Comparison of ENCODE assay signal across 8 cellular contexts in genomic region chr11:71420455-71421241, GRCh38. TPM values are rescaled to one million over a fixed set of nuclear protein-coding genes. Genes with fewer than 3 reads are reported as not detected.
DNase-seq lines count a peak whose midpoint lies in the region; ATAC-seq, FAIRE-seq and TF ChIP-seq lines count a peak whose summit lies in the region.

No MANE protein-coding gene starts in this region.

- H3K36me3 ChIP-seq in GM12878 (ENCODE audit: control insufficient read depth in 2 of 2, insufficient read depth in 2 of 2, low read length in 1 of 2) (no peaks in the 10 kb centered on the region), keratinocyte (ENCODE audit: control insufficient read depth in 2 of 2, extremely low read depth in 1 of 2, insufficient read depth in 2 of 2, low read length in 2 of 2) (no peaks in the 10 kb centered on the region)
- no peaks in the 10 kb centered on the region for H3K36me3 ChIP-seq in CD8-positive, alpha-beta memory T cell (ENCODE audit: insufficient read depth, low read length)

- peak; percentile 71 for ATAC-seq in GM12878
- ATAC-seq in GM21825 (IDR thresholded peaks at IDR 0.05; ENCODE audit: unreplicated experiment): no peak

- no peak for TF ChIP-seq EP300 in GM12878 (IDR thresholded peaks at IDR 0.05; ENCODE audit: borderline replicate concordance in 1 of 2, control insufficient read depth in 1 of 2, low read depth in 2 of 2, low read length in 2 of 2)

- no peak overlapping the region for H3K9ac ChIP-seq in GM12878 (ENCODE audit: control insufficient read depth, insufficient read depth, low read length)
- H3K9ac ChIP-seq in keratinocyte (ENCODE audit: control insufficient read depth, extremely low read depth, insufficient read depth, low read length): no peak overlapping the region

- dilution Hi-C loops in keratinocyte (cut with MboI; ENCODE audit: extremely low pct_ligation_motif_present, low sequenced_read_pairs): no loop called here

- no peak overlapping the region for H2AFZ ChIP-seq in GM12878 (ENCODE audit: control insufficient read depth, low read depth, low read length)
- no peak overlapping the region for H2AFZ ChIP-seq in keratinocyte (ENCODE audit: control insufficient read depth, low read length)

- FAIRE-seq in GM12878 (lab: Jason Lieb, UNC) (peak; percentile 84), keratinocyte (lab: Jason Lieb, UNC) (peak; percentile 51)

- H3K27me3 ChIP-seq in GM12878 (replicated peaks in 1 of 2; ENCODE audit: control insufficient read depth in 2 of 2, insufficient read depth in 2 of 2, low read length in 1 of 2) (no peaks in the 10 kb centered on the region), keratinocyte (ENCODE audit: control insufficient read depth, extremely low read depth, insufficient read depth, low read length) (peaks cover 5% of the 10 kb centered on the region)
- H3K27me3 ChIP-seq in CD8-positive, alpha-beta memory T cell (ENCODE audit: insufficient read depth, low read length, poor library complexity, severe bottlenecking): no peaks in the 10 kb centered on the region

- in situ Hi-C loops in GM12878 (cut with MboI): no loop called here

- peaks cover 0 to 2% (median 0%) of the 10 kb centered on the region in 3 donors for H3K36me3 Mint-ChIP-seq in CD8-positive, alpha-beta memory T cell

- SMC1A ChIA-PET in GM12878 (lab: Charles Lee; ENCODE audit: uncharacterized antibody, unreplicated experiment): interaction anchor here (0.7 to 4.0 kb wide), 6 partner anchors 48 to 605 kb away, joined by 3 to 39 read pairs (median 3); no protein-coding TSS in a partner anchor

- no TSS peak for BruUV-seq in GM12878 (replicated peaks; lab: Mats Ljungman, UMichigan)

- H3K27me3 Mint-ChIP-seq in CD8-positive, alpha-beta memory T cell: peaks cover 8 to 18% of the 10 kb centered on the region in 2 donors

- TF ChIP-seq POLR2A in GM12878 (IDR thresholded peaks at IDR 0.05; ENCODE audit: low read depth, low read length): no peak

- H3K4me2 ChIP-seq in GM12878 (ENCODE audit: control insufficient read depth, insufficient read depth) (peak overlapping the region; percentile 35; the same call in 1 of the 2 replicates), keratinocyte (ENCODE audit: control insufficient read depth, extremely low read depth, insufficient read depth, low read depth, low read length) (no peak overlapping the region)

- no peaks in the 10 kb centered on the region for H3K4me1 Mint-ChIP-seq in CD8-positive, alpha-beta memory T cell

- H3K4me3 Mint-ChIP-seq in CD8-positive, alpha-beta memory T cell: no peak overlapping the region

- H4K20me1 ChIP-seq in GM12878 (ENCODE audit: control insufficient read depth, insufficient read depth) (no peaks in the 10 kb centered on the region), keratinocyte (ENCODE audit: control insufficient read depth, extremely low read depth, insufficient read depth, low read length) (peaks cover 2% of the 10 kb centered on the region)

- intact Hi-C loops in GM12878 (cut with micrococcal nuclease; ENCODE audit: unreplicated experiment): loop anchor here (1.0 to 10.0 kb wide), 3 partner anchors 47 to 605 kb away; partner anchors contain the start of gene KRTAP5-10

- H3K9me3 ChIP-seq in GM12878 (replicated peaks; ENCODE audit: control insufficient read depth, insufficient read depth, low read length) (no peaks in the 10 kb centered on the region), keratinocyte (ENCODE audit: control insufficient read depth, low read depth, low read length) (no peaks in the 10 kb centered on the region)
- H3K9me3 ChIP-seq in CD8-positive, alpha-beta memory T cell (ENCODE audit: low read length): no peaks in the 10 kb centered on the region

- H3K9me3 Mint-ChIP-seq in CD8-positive, alpha-beta memory T cell: no peaks in the 10 kb centered on the region

- CTCF ChIA-PET in GM12878 (lab: Yijun Ruan, JAX): interaction anchor here (0.7 to 4.0 kb wide), 15 partner anchors 9 to 605 kb away, joined by 3 to 61 read pairs (median 4); partner anchors contain the start of gene DHCR7
- CTCF ChIA-PET in CD8-positive, alpha-beta memory T cell (lab: Charles Lee): no interaction called here

- POLR2A ChIA-PET in GM12878 (lab: Charles Lee): no interaction called here
- POLR2A ChIA-PET in CD8-positive, alpha-beta memory T cell (lab: Charles Lee): no interaction called here

- DNase-seq in AG10803 (ENCODE audit: low read depth) (peak; percentile 42), NCI-H2081 treated with DMSO at 0.1 percent for 48 hours (lab: John Stamatoyannopoulos, UW) (peak; percentile 5), GM12878 (ENCODE audit: low read depth, low spot score) (peak; percentile 25), keratinocyte (ENCODE audit: low read depth, low spot score) (no peak)
- DNase-seq in activated CD8-positive, alpha-beta memory T cell treated with anti-CD3 and anti-CD28 coated beads, Interleukin-2, amount 50 U/mL, for 4 hours: no peak
- DNase-seq in CD8-positive, alpha-beta memory T cell: no peak

- no peak overlapping the region for H3K27ac Mint-ChIP-seq in CD8-positive, alpha-beta memory T cell

- 47% methylated on average over 16 of the region's 16 CpGs for WGBS in GM12878 (ENCODE audit: insufficient coverage, insufficient replicate concordance, low lambda C conversion rate, missing lambda C conversion rate)

- peaks cover 3% of the 10 kb centered on the region for H3K9me1 ChIP-seq in keratinocyte (ENCODE audit: control insufficient read depth, extremely low read depth, insufficient read depth, low read length)

- no peak overlapping the region for H3K27ac ChIP-seq in GM12878 (ENCODE audit: control insufficient read depth, insufficient read depth)
- H3K27ac ChIP-seq in keratinocyte (ENCODE audit: control insufficient read depth, insufficient read depth, low read length): no peak overlapping the region
- H3K27ac ChIP-seq in CD8-positive, alpha-beta memory T cell (ENCODE audit: low read depth, low read length): no peak overlapping the region

- RAD21 ChIA-PET in GM12878 (lab: Charles Lee; ENCODE audit: unreplicated experiment): interaction anchor here (0.6 to 2.5 kb wide), 5 partner anchors 32 to 607 kb away, joined by 3 to 14 read pairs (median 4); partner anchors contain the start of gene NADSYN1

- peak; percentile 76 for TF ChIP-seq RAD21 in GM12878 (IDR thresholded peaks at IDR 0.05; ENCODE audit: insufficient read depth, low read depth, low read length)

- H3K79me2 ChIP-seq in GM12878 (ENCODE audit: control insufficient read depth, insufficient read depth, low read length) (no peaks in the 10 kb centered on the region), keratinocyte (ENCODE audit: control insufficient read depth, insufficient read depth, low read length) (no peaks in the 10 kb centered on the region)

- TF ChIP-seq CTCF in AG10803 (conservative IDR thresholded peaks at IDR 0.05; ENCODE audit: low read length) (peak; percentile 66), GM12873 (IDR thresholded peaks at IDR 0.05; ENCODE audit: insufficient read depth, low read depth, low read length, missing control alignments) (peak; percentile 93), GM12878 (IDR thresholded peaks at IDR 0.05 in 2 of 3, conservative IDR thresholded peaks at IDR 0.05 in 1 of 3; ENCODE audit: control insufficient read depth in 2 of 3, extremely low read depth in 1 of 3, insufficient read depth in 1 of 3, low read depth in 3 of 3, low read length in 3 of 3) (peak; percentile 76 to 84 (median 83)), keratinocyte (optimal IDR thresholded peaks at IDR 0.05 in 1 of 3, IDR thresholded peaks at IDR 0.05 in 1 of 3, conservative IDR thresholded peaks at IDR 0.05 in 1 of 3; ENCODE audit: extremely low read depth in 1 of 3, insufficient read depth in 2 of 3, low read length in 3 of 3) (peak; percentile 80 to 87 (median 82))

- H3K4me3 ChIP-seq in AG10803 (ENCODE audit: low read length) (no peak overlapping the region), GM12878 (no peak overlapping the region), keratinocyte (ENCODE audit: control insufficient read depth in 2 of 3, extremely low read depth in 1 of 3, insufficient read depth in 2 of 3, low read depth in 1 of 3, low read length in 3 of 3) (no peak overlapping the region)
- no peak overlapping the region for H3K4me3 ChIP-seq in CD8-positive, alpha-beta memory T cell (ENCODE audit: low read length)

- H3K4me1 ChIP-seq in GM12878 (ENCODE audit: control insufficient read depth, insufficient read depth, low read length) (peaks cover 42% of the 10 kb centered on the region), keratinocyte (ENCODE audit: control insufficient read depth, extremely low read depth, insufficient read depth, low read length) (peaks cover 4% of the 10 kb centered on the region)
- H3K4me1 ChIP-seq in CD8-positive, alpha-beta memory T cell (ENCODE audit: insufficient read depth, low read length): no peaks in the 10 kb centered on the region

RNA-seq across cellular contexts. Expression of gene DHCR7, which starts 27.5 kb away (rescaled TPM):
- total RNA-seq in GM12878 (2013; cell fraction: nucleolus; rRNA removed): 48.9 and 54.3 TPM in 2 replicates
- total RNA-seq in GM12878 (2014; rRNA removed) (86.7 and 92.6 TPM in 2 replicates), GM12878 (2014; rRNA removed; fragmentation: Illumina TruSeq; extraction: Trizol) (30.7 and 31.2 TPM in 2 replicates), GM12878 (2021) (115 and 126 TPM in 2 replicates)
- polyA plus RNA-seq in GM12878 (2011; ENCODE audit: low read depth): 47.8 TPM
- polyA plus RNA-seq in GM12878 (2011; rRNA removed) (36.1 and 106 TPM in 2 replicates), GM12878 (2014; fragmentation: Illumina TruSeq; extraction: Trizol) (54.0 and 92.0 TPM in 2 replicates), GM12878 (2014; fragmentation: Nextera tagmentation; extraction: Ambion mirVana) (10 to 100 TPM in 1 of 2 experiments, 1 to 10 TPM in 1; 4.2 to 13.8 TPM), GM12878 (2014; rRNA removed) (67.8 and 79.5 TPM in 2 replicates), GM12878 (2016; fragmentation: Nextera tagmentation; extraction: Ambion mirVana) (10 to 100 TPM; 46.1 to 47.8 TPM), keratinocyte (128 to 157 TPM (median 143 TPM) in 3 replicates)
- 89.5 and 113 TPM in 2 replicates for polyA plus RNA-seq in GM12878 (2011; cell fraction: cytosol; rRNA removed)
- polyA plus RNA-seq in GM12878 (2011; cell fraction: nucleus; rRNA removed): 78.6 and 90.6 TPM in 2 replicates
- 84.3 and 96.6 TPM in 2 replicates for polyA plus RNA-seq in GM12878 (2012)
- polyA minus RNA-seq in GM12878 (2011; rRNA and poly(A)+ RNA removed): 90.8 and 101 TPM in 2 replicates
- polyA minus RNA-seq in GM12878 (2011; cell fraction: cytosol; rRNA and poly(A)+ RNA removed): 66.6 and 73.7 TPM in 2 replicates
- 26.7 and 44.7 TPM in 2 replicates for polyA minus RNA-seq in GM12878 (2011; cell fraction: nucleus; rRNA and poly(A)+ RNA removed)
- 28.1 TPM for polyA plus RNA-seq in keratinocyte (2011; ENCODE audit: low read depth)
- 73.9 and 86.2 TPM in 2 replicates for polyA plus RNA-seq in keratinocyte (2011; cell fraction: cytosol; rRNA removed)
- polyA plus RNA-seq in keratinocyte (2011; cell fraction: nucleus; rRNA removed): 170 and 178 TPM in 2 replicates
- polyA plus RNA-seq in keratinocyte (2012; ENCODE audit: low replicate concordance): 68.2 and 194 TPM in 2 replicates
- 153 to 420 TPM (median 173 TPM) in 3 replicates for polyA minus RNA-seq in keratinocyte
- 193 TPM for polyA minus RNA-seq in keratinocyte (2011; cell fraction: cytosol; rRNA and poly(A)+ RNA removed)
- 247 and 301 TPM in 2 replicates for polyA minus RNA-seq in keratinocyte (2011; cell fraction: nucleus; rRNA and poly(A)+ RNA removed)
- 10 to 100 TPM; 41.5 to 42.8 TPM for total RNA-seq in CD8-positive, alpha-beta memory T cell
- 19.6 TPM for polyA plus RNA-seq in CD8-positive, alpha-beta memory T cell

RNA-seq across cellular contexts. Expression of gene NADSYN1, which starts 32.4 kb away (rescaled TPM):
- total RNA-seq in GM12878 (2013; cell fraction: nucleolus; rRNA removed): 486 and 543 TPM in 2 replicates
- total RNA-seq in GM12878 (2014; rRNA removed) (83.2 and 89.2 TPM in 2 replicates), GM12878 (2014; rRNA removed; fragmentation: Illumina TruSeq; extraction: Trizol) (57.4 and 57.5 TPM in 2 replicates), GM12878 (2021) (83.1 and 90.2 TPM in 2 replicates)
- polyA plus RNA-seq in GM12878 (2011; ENCODE audit: low read depth): 55.1 TPM
- polyA plus RNA-seq in GM12878 (2011; rRNA removed) (62.0 and 75.2 TPM in 2 replicates), GM12878 (2014; fragmentation: Illumina TruSeq; extraction: Trizol) (51.4 and 57.4 TPM in 2 replicates), GM12878 (2014; fragmentation: Nextera tagmentation; extraction: Ambion mirVana) (10 to 100 TPM; 12.2 to 18.8 TPM), GM12878 (2014; rRNA removed) (88.9 and 89.0 TPM in 2 replicates), GM12878 (2016; fragmentation: Nextera tagmentation; extraction: Ambion mirVana) (10 to 100 TPM; 66.7 to 72.3 TPM), keratinocyte (37.5 to 82.2 TPM (median 51.5 TPM) in 3 replicates)
- polyA plus RNA-seq in GM12878 (2011; cell fraction: cytosol; rRNA removed): 73.7 and 88.1 TPM in 2 replicates
- 631 and 743 TPM in 2 replicates for polyA plus RNA-seq in GM12878 (2011; cell fraction: nucleus; rRNA removed)
- 104 and 105 TPM in 2 replicates for polyA plus RNA-seq in GM12878 (2012)
- 119 and 154 TPM in 2 replicates for polyA minus RNA-seq in GM12878 (2011; rRNA and poly(A)+ RNA removed)
- polyA minus RNA-seq in GM12878 (2011; cell fraction: cytosol; rRNA and poly(A)+ RNA removed): 29.8 and 31.1 TPM in 2 replicates
- 209 and 266 TPM in 2 replicates for polyA minus RNA-seq in GM12878 (2011; cell fraction: nucleus; rRNA and poly(A)+ RNA removed)
- 48.3 TPM for polyA plus RNA-seq in keratinocyte (2011; ENCODE audit: low read depth)
- 39.8 and 51.4 TPM in 2 replicates for polyA plus RNA-seq in keratinocyte (2011; cell fraction: cytosol; rRNA removed)
- 185 and 203 TPM in 2 replicates for polyA plus RNA-seq in keratinocyte (2011; cell fraction: nucleus; rRNA removed)
- 42.8 and 82.1 TPM in 2 replicates for polyA plus RNA-seq in keratinocyte (2012; ENCODE audit: low replicate concordance)
- polyA minus RNA-seq in keratinocyte: 75.9 to 132 TPM (median 80.7 TPM) in 3 replicates
- 48.3 TPM for polyA minus RNA-seq in keratinocyte (2011; cell fraction: cytosol; rRNA and poly(A)+ RNA removed)
- polyA minus RNA-seq in keratinocyte (2011; cell fraction: nucleus; rRNA and poly(A)+ RNA removed): 79.8 and 87.4 TPM in 2 replicates
- 10 to 100 TPM; 60.3 to 62.5 TPM for total RNA-seq in CD8-positive, alpha-beta memory T cell
- polyA plus RNA-seq in CD8-positive, alpha-beta memory T cell: 43.6 TPM

Comparison
In these comparisons a context has a peak if more than half of its experiments do, and no peak if none do; other contexts are left out.
1. DNase-seq: peak in AG10803 (single experiment), NCI-H2081 treated with DMSO at 0.1 percent for 48 hours (single experiment) and GM12878 (single experiment); none in keratinocyte (single experiment), activated CD8-positive, alpha-beta memory T cell treated with anti-CD3 and anti-CD28 coated beads, Interleukin-2, amount 50 U/mL, for 4 hours (single experiment) and CD8-positive, alpha-beta memory T cell (0 of 5).
2. Peak in every context shown above with its lines, with median percentiles within 50 percentile points of each other: CTCF ChIP-seq.